ENCODE assay signal across 19 cellular contexts in the genomic region with DNA sequence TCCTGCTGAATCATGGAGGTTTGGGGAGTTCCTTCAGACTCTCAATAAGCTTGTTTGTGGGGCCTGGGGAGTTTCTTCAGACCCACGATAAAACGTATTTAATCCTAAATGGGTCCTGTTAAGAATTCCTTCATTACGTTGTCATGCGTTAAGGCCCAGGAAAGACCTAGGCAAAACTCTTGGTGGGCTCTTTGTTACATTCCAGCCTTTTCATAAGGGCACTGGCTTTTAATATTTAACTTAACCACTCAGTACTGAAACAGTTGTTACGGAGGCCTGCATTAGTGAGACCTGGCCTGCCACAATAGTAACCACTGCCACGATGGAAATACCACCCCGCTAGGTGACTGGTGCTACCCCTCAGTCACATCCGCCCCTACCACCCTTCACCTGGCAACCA. TPM values are rescaled to one million over a fixed set of nuclear protein-coding genes. Genes with fewer than 3 reads are reported as not detected.
DNase-seq lines count a peak whose midpoint lies in the region; ATAC-seq and TF ChIP-seq lines count a peak whose summit lies in the region.
"Had no signal": no experiment of that assay in that cellular context is flagged by ENCODE, and none has a peak within 500 bp of the region (broad histone marks: within the 10 kb centered on the region; RNA-seq: fewer than 3 reads in every experiment).

No MANE protein-coding gene starts in this region.

- peak overlapping the region; percentile 73 for H3K27ac ChIP-seq in hepatocyte

- no peaks in the 10 kb centered on the region for H3K79me2 ChIP-seq in hepatocyte

- POLR2A ChIA-PET in activated CD4-positive, alpha-beta memory T cell treated with anti-CD3 and anti-CD28 coated beads for 36 hours (lab: Charles Lee) = interaction anchor here (0.5 kb wide), 1 partner anchor 35 kb away, joined by 3 read pairs; no protein-coding TSS in a partner anchor

- 69% methylated on average over 8 of the region's 8 CpGs for WGBS in hepatocyte (ENCODE audit: low lambda C conversion rate, missing lambda C conversion rate)

- peaks cover 4% of the 10 kb centered on the region for H3K36me3 Mint-ChIP-seq in nephron (ENCODE audit: low read depth)
- H3K36me3 Mint-ChIP-seq in activated CD4-positive, alpha-beta memory T cell treated with anti-CD3 and anti-CD28 coated beads for 36 hours = no peaks in the 10 kb centered on the region
- H3K36me3 Mint-ChIP-seq: CD4-positive, CD25-positive, alpha-beta regulatory T cell; CD8-positive, alpha-beta memory T cell had no signal

- H2AFZ ChIP-seq in hepatocyte = peak overlapping the region; percentile 14

- ATAC-seq in GM19452 (IDR thresholded peaks at IDR 0.05; ENCODE audit: unreplicated experiment) = no peak
- ATAC-seq: K562 had no signal

- H3K27me3 ChIP-seq in hepatocyte = no peaks in the 10 kb centered on the region
- H3K27me3 ChIP-seq: BE2C had no signal

- H3K27ac Mint-ChIP-seq in nephron = peak overlapping the region in 2 of 3 experiments; percentile 82 to 91
- no peak overlapping the region for H3K27ac Mint-ChIP-seq in activated CD4-positive, alpha-beta memory T cell treated with anti-CD3 and anti-CD28 coated beads for 36 hours
- H3K27ac Mint-ChIP-seq: CD4-positive, CD25-positive, alpha-beta regulatory T cell; H9 had no signal

- peaks cover 10% of the 10 kb centered on the region for H3K4me1 Mint-ChIP-seq in nephron
- H3K4me1 Mint-ChIP-seq in activated CD4-positive, alpha-beta memory T cell treated with anti-CD3 and anti-CD28 coated beads for 36 hours (ENCODE audit: low read depth) = no peaks in the 10 kb centered on the region

- DNase-seq in ACHN (peak; percentile 18), Caki2 (ENCODE audit: low read depth) (peak; percentile 18), hepatocyte (ENCODE audit: low spot score) (no peak), cortex of kidney (lab: John Stamatoyannopoulos, UW) (no peak)
- DNase-seq in activated CD4-positive, alpha-beta memory T cell treated with anti-CD3 and anti-CD28 coated beads for 36 hours = no peak
- DNase-seq: BE2C; C1 segment of cervical spinal cord; CD4-positive, CD25-positive, alpha-beta regulatory T cell; CD8-positive, alpha-beta memory T cell; COR-L47; DMS153; DMS79; GDM1; GOT3; H9; IMR-90 had no signal

- CTCF ChIA-PET in activated CD4-positive, alpha-beta memory T cell treated with anti-CD3 and anti-CD28 coated beads for 36 hours (lab: Charles Lee) = no interaction called here

- TF ChIP-seq CTCF in hepatocyte (IDR thresholded peaks at IDR 0.05; ENCODE audit: poor library complexity) = no peak
- TF ChIP-seq CTCF in nephron (IDR thresholded peaks at IDR 0.05; ENCODE audit: unreplicated experiment in 3 of 3) = no peak

- no peak overlapping the region for H3K4me2 ChIP-seq in hepatocyte

- H3K4me1 ChIP-seq in hepatocyte (ENCODE audit: insufficient read depth) = peaks cover 22% of the 10 kb centered on the region
- H3K4me1 ChIP-seq: BE2C had no signal

- intact Hi-C loops in activated CD4-positive, alpha-beta memory T cell treated with anti-CD3 and anti-CD28 coated beads for 36 hours (cut with micrococcal nuclease) = no loop called here

- no peak overlapping the region for H3K4me3 Mint-ChIP-seq in nephron
- H3K4me3 Mint-ChIP-seq in activated CD4-positive, alpha-beta memory T cell treated with anti-CD3 and anti-CD28 coated beads for 36 hours = no peak overlapping the region
- H3K4me3 Mint-ChIP-seq: CD4-positive, CD25-positive, alpha-beta regulatory T cell; H9 had no signal

- in situ Hi-C loops in ACHN (cut with HindIII; ENCODE audit: low pct_ligation_motif_present, low pct_unique_long_range_greater_than_20kb, low sequenced_read_pairs) (no loop called here), Caki2 (cut with HindIII; ENCODE audit: low pct_unique_long_range_greater_than_20kb, low sequenced_read_pairs) (no loop called here)

- H4K20me1 ChIP-seq in hepatocyte (ENCODE audit: insufficient read depth, poor library complexity, severe bottlenecking) = no peaks in the 10 kb centered on the region

- H3K4me3 ChIP-seq in hepatocyte = no peak overlapping the region
- H3K4me3 ChIP-seq: K562 had no signal

- H3K9me3 Mint-ChIP-seq in nephron = peaks cover 24% of the 10 kb centered on the region
- no peaks in the 10 kb centered on the region for H3K9me3 Mint-ChIP-seq in activated CD4-positive, alpha-beta memory T cell treated with anti-CD3 and anti-CD28 coated beads for 36 hours
- H3K9me3 Mint-ChIP-seq: CD8-positive, alpha-beta memory T cell had no signal

- no peaks in the 10 kb centered on the region for H3K9me3 ChIP-seq in hepatocyte (ENCODE audit: low read depth)
- H3K9me3 ChIP-seq: BE2C had no signal

- H3K36me3 ChIP-seq in hepatocyte (replicated peaks; ENCODE audit: insufficient read depth, low read depth) = no peaks in the 10 kb centered on the region
- H3K36me3 ChIP-seq: BE2C had no signal

- H3K9me2 ChIP-seq in hepatocyte (replicated peaks; ENCODE audit: insufficient read depth) = no peaks in the 10 kb centered on the region

- peaks cover 3% of the 10 kb centered on the region for H3K27me3 Mint-ChIP-seq in nephron (ENCODE audit: low read depth)
- no peaks in the 10 kb centered on the region for H3K27me3 Mint-ChIP-seq in activated CD4-positive, alpha-beta memory T cell treated with anti-CD3 and anti-CD28 coated beads for 36 hours

RNA-seq across cellular contexts. Expression of a gene that starts 17.5 kb away (rescaled TPM):
- 89.3 and 101 TPM in 2 replicates for total RNA-seq in Caki2 (2014; rRNA removed; shearing (Covaris generic); ENCODE audit: low replicate concordance)
- total RNA-seq in hepatocyte = 107 and 109 TPM in 2 replicates
- polyA plus RNA-seq in hepatocyte = 113 and 122 TPM in 2 replicates
- total RNA-seq in activated CD4-positive, alpha-beta memory T cell treated with anti-CD3 and anti-CD28 coated beads for 36 hours = 10 to 100 TPM; 55.4 to 58.2 TPM

Comparison
In these comparisons a context has a peak if more than half of its experiments do, and no peak if none do; other contexts are left out.
1. DNase-seq: peak in ACHN (single experiment) and Caki2 (single experiment); none in hepatocyte (single experiment), activated CD4-positive, alpha-beta memory T cell treated with anti-CD3 and anti-CD28 coated beads for 36 hours (single experiment) and cortex of kidney (single experiment).